Comparison of ENCODE assay signal across 9 cellular contexts in the genomic region with DNA sequence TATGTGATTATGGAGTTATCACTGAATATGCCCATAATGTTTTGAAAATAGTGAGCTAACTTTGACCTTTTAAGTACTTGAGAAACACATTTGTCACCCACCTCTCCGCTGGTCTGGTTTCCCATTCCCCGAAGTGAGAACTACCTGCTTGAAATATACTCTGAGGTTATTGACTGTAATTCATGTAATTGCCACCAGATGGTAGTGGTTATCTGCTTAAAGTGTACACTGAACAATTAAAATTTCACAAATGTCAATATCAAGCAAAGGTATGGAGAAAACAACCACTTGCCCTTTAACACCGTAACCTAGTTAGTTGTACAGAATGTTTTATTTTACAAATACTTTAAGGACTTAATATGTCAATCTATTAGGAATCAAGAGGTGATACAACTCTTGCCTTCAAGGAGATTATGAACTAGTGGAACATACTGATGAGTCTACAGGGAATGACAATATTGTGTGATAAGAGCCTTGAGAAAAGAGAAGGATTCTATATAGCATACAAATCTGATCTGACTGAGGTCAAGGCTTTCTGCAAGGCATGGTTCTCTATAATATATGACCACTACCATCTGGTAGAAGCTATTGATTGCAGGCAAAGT.
A peak's percentile ranks its signal among the peaks of the same experiment; 100 is the strongest.
DNase-seq lines count a peak whose midpoint lies in the region; TF ChIP-seq lines count a peak whose summit lies in the region.
"Had no signal": no experiment of that assay in that cellular context is flagged by ENCODE, and none has a peak within 500 bp of the region (broad histone marks: within the 10 kb centered on the region; RNA-seq: fewer than 3 reads in every experiment).

No MANE protein-coding gene starts in this region.

- H3K27ac Mint-ChIP-seq in glutamatergic neuron (ENCODE audit: unreplicated experiment), result no peak overlapping the region
- H3K27ac Mint-ChIP-seq in activated naive CD4-positive, alpha-beta T cell treated with anti-CD3 and anti-CD28 coated beads for 36 hours, result no peak overlapping the region
- H3K27ac Mint-ChIP-seq: CD4-positive, CD25-positive, alpha-beta regulatory T cell had no signal

- intact Hi-C loops in tibial artery (cut with DNase I; ENCODE audit: low total_unique reads), result no loop called here
- intact Hi-C loops in activated naive CD4-positive, alpha-beta T cell treated with anti-CD3 and anti-CD28 coated beads for 36 hours (cut with micrococcal nuclease), result no loop called here

- no peaks in the 10 kb centered on the region for H3K4me1 Mint-ChIP-seq in glutamatergic neuron (ENCODE audit: low read depth, unreplicated experiment)
- H3K4me1 Mint-ChIP-seq in activated naive CD4-positive, alpha-beta T cell treated with anti-CD3 and anti-CD28 coated beads for 36 hours (ENCODE audit: low read depth), result no peaks in the 10 kb centered on the region
- H3K4me1 Mint-ChIP-seq: CD4-positive, CD25-positive, alpha-beta regulatory T cell had no signal

- no peaks in the 10 kb centered on the region for H3K36me3 ChIP-seq in tibial artery

- CTCF ChIA-PET in activated naive CD4-positive, alpha-beta T cell treated with anti-CD3 and anti-CD28 coated beads for 36 hours (lab: Charles Lee), result interaction anchor here (0.6 kb wide), 1 partner anchor 199 kb away, joined by 3 read pairs; no protein-coding TSS in a partner anchor

- TF ChIP-seq CTCF in LNCaP clone FGC (IDR thresholded peaks at IDR 0.05; ENCODE audit: control insufficient read depth, extremely low read depth, insufficient read depth) (peak; percentile 59), glutamatergic neuron (IDR thresholded peaks at IDR 0.05; ENCODE audit: partially characterized antibody, unreplicated experiment) (peak; percentile 87), tibial artery (IDR thresholded peaks at IDR 0.05) (peak; percentile 41 to 45)

- no peaks in the 10 kb centered on the region for H3K9me3 ChIP-seq in tibial artery

- H3K27me3 Mint-ChIP-seq in glutamatergic neuron (ENCODE audit: unreplicated experiment), result no peaks in the 10 kb centered on the region
- no peaks in the 10 kb centered on the region for H3K27me3 Mint-ChIP-seq in activated naive CD4-positive, alpha-beta T cell treated with anti-CD3 and anti-CD28 coated beads for 36 hours (ENCODE audit: low read depth)
- H3K27me3 Mint-ChIP-seq: CD4-positive, CD25-positive, alpha-beta regulatory T cell had no signal

- no peaks in the 10 kb centered on the region for H3K4me1 ChIP-seq in tibial artery

- H3K4me3 Mint-ChIP-seq in glutamatergic neuron (ENCODE audit: unreplicated experiment), result no peak overlapping the region
- no peak overlapping the region for H3K4me3 Mint-ChIP-seq in activated naive CD4-positive, alpha-beta T cell treated with anti-CD3 and anti-CD28 coated beads for 36 hours
- H3K4me3 Mint-ChIP-seq: CD4-positive, CD25-positive, alpha-beta regulatory T cell had no signal

- H3K36me3 Mint-ChIP-seq in glutamatergic neuron (ENCODE audit: unreplicated experiment), result no peaks in the 10 kb centered on the region
- H3K36me3 Mint-ChIP-seq in activated naive CD4-positive, alpha-beta T cell treated with anti-CD3 and anti-CD28 coated beads for 36 hours (ENCODE audit: low read depth), result no peaks in the 10 kb centered on the region
- H3K36me3 Mint-ChIP-seq: CD4-positive, CD25-positive, alpha-beta regulatory T cell had no signal

- H3K4me3 ChIP-seq in LNCaP clone FGC (ENCODE audit: low read depth, low read length) (no peak overlapping the region), tibial artery (no peak overlapping the region)

- DNase-seq in NCI-H510A treated with DMSO at 0.1 percent for 48 hours (lab: John Stamatoyannopoulos, UW), result peak; percentile 73
- DNase-seq in NCI-H510A (lab: John Stamatoyannopoulos, UW), result no peak
- peak; percentile 33 for DNase-seq in HCEC 1CT
- no peak for DNase-seq in LNCaP clone FGC (ENCODE audit: low read depth)
- peak; percentile 21 for DNase-seq in SKM-1 (lab: John Stamatoyannopoulos, UW; ENCODE audit: unreplicated experiment)
- no peak for DNase-seq in glutamatergic neuron
- no peak for DNase-seq in tibial artery
- DNase-seq in activated naive CD4-positive, alpha-beta T cell treated with anti-CD3 and anti-CD28 coated beads for 36 hours, result no peak

- no peak overlapping the region for H3K27ac ChIP-seq in tibial artery

- no peaks in the 10 kb centered on the region for H3K27me3 ChIP-seq in tibial artery

- no peaks in the 10 kb centered on the region for H3K9me3 Mint-ChIP-seq in glutamatergic neuron (ENCODE audit: unreplicated experiment)
- H3K9me3 Mint-ChIP-seq in activated naive CD4-positive, alpha-beta T cell treated with anti-CD3 and anti-CD28 coated beads for 36 hours, result no peaks in the 10 kb centered on the region

Comparison
In these comparisons a context has a peak if more than half of its experiments do, and no peak if none do; other contexts are left out.
1. DNase-seq: peak in NCI-H510A treated with DMSO at 0.1 percent for 48 hours (single experiment), HCEC 1CT (single experiment) and SKM-1 (single experiment); none in NCI-H510A (single experiment), LNCaP clone FGC (single experiment), glutamatergic neuron (single experiment), tibial artery (0 of 2) and activated naive CD4-positive, alpha-beta T cell treated with anti-CD3 and anti-CD28 coated beads for 36 hours (single experiment).
2. Peak in every context shown above with its lines, with median percentiles within 50 percentile points of each other: CTCF ChIP-seq.